In genomic region chr10:12897278-12897677, GRCh38 we compare ENCODE assay signal across 1 cellular context.
TF ChIP-seq lines count a peak whose summit lies in the region.

No MANE protein-coding gene starts in this region.

TF ChIP-seq in K562, 482 proteins besides CTCF, POLR2A, EP300 and RAD21:
- TF ChIP-seq TFE3 (CRISPR knock-in tag; IDR thresholded peaks at IDR 0.05) (peak; percentile 83), ZNF77 (CRISPR knock-in tag; IDR thresholded peaks at IDR 0.05) (no peak), RAD51 (IDR thresholded peaks at IDR 0.05; ENCODE audit: borderline replicate concordance, low read depth) (peak; percentile 58; the same call in 1 of the 2 replicates), ZNF121 (CRISPR knock-in tag; conservative IDR thresholded peaks at IDR 0.05) (no peak), TOE1 (IDR thresholded peaks at IDR 0.05; ENCODE audit: borderline replicate concordance) (peak; percentile 26; the same call in 1 of the 2 replicates), TOE1 (CRISPR knock-in tag; IDR thresholded peaks at IDR 0.05; ENCODE audit: borderline replicate concordance, low read depth) (no peak), FOSL1 (tag; conservative IDR thresholded peaks at IDR 0.05) (no peak)
